Comparison of ENCODE assay signal across 1 cellular context in the genomic region with DNA sequence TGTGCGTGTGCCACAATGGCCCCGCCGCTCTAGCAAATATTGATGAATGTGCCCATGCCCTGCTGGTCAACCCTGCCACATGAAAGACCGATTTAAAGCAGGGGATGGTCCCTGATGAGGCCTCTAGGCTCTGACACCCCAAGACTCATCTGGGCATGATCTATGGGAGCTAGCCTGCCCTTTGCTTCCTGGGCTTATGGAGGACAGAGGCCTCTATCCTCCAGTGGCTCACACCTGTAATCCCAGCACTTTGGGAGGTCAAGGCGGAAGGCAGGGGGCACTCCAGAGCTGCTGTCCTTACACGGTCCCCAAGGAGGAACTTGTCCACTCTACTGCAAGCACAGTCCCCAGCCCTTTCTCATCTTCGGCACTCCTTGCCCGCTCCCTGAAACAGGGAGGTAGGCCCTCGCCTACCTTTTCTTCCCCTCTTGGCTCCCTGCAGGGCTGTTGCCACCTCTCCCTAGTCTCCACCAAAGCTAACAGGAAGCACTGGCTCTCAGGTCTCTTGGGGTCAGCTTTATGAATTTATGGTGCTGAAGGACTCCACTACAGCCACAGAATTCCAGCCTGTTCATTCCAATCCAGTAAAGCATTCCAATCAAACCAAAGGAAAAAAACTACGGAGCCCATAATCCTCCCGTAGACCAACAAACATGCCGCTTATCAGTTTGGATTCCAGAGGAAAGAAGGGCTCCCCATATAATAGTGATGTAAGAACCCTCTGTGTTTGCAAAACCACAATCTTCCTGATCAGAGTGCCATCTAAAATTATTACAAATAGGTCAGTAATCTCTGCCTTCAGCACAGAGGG.
TF ChIP-seq lines count a peak whose summit lies in the region.

No MANE protein-coding gene starts in this region.

TF ChIP-seq in HepG2, 621 proteins besides CTCF, POLR2A, EP300 and RAD21 (continued from another document and continues in another):
- TF ChIP-seq, protein P1, sequence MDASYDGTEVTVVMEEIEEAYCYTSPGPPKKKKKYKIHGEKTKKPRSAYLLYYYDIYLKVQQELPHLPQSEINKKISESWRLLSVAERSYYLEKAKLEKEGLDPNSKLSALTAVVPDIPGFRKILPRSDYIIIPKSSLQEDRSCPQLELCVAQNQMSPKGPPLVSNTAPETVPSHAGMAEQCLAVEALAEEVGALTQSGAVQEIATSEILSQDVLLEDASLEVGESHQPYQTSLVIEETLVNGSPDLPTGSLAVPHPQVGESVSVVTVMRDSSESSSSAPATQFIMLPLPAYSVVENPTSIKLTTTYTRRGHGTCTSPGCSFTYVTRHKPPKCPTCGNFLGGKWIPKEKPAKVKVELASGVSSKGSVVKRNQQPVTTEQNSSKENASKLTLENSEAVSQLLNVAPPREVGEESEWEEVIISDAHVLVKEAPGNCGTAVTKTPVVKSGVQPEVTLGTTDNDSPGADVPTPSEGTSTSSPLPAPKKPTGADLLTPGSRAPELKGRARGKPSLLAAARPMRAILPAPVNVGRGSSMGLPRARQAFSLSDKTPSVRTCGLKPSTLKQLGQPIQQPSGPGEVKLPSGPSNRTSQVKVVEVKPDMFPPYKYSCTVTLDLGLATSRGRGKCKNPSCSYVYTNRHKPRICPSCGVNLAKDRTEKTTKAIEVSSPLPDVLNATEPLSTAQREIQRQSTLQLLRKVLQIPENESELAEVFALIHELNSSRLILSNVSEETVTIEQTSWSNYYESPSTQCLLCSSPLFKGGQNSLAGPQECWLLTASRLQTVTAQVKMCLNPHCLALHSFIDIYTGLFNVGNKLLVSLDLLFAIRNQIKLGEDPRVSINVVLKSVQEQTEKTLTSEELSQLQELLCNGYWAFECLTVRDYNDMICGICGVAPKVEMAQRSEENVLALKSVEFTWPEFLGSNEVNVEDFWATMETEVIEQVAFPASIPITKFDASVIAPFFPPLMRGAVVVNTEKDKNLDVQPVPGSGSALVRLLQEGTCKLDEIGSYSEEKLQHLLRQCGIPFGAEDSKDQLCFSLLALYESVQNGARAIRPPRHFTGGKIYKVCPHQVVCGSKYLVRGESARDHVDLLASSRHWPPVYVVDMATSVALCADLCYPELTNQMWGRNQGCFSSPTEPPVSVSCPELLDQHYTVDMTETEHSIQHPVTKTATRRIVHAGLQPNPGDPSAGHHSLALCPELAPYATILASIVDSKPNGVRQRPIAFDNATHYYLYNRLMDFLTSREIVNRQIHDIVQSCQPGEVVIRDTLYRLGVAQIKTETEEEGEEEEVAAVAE (CRISPR knock-in tag; IDR thresholded peaks at IDR 0.05; ENCODE audit: borderline replicate concordance), result 0 out of 2 replicates have a peak, but pooled peaks have one; percentile 4
- peak; percentile 72 for TF ChIP-seq SALL1 (CRISPR knock-in tag; IDR thresholded peaks at IDR 0.05)
- TF ChIP-seq JDP2 (CRISPR knock-in tag; IDR thresholded peaks at IDR 0.05; ENCODE audit: borderline replicate concordance), result no peak
- TF ChIP-seq ZNF678 (CRISPR knock-in tag; IDR thresholded peaks at IDR 0.05), result no peak
- TF ChIP-seq, protein P2, sequence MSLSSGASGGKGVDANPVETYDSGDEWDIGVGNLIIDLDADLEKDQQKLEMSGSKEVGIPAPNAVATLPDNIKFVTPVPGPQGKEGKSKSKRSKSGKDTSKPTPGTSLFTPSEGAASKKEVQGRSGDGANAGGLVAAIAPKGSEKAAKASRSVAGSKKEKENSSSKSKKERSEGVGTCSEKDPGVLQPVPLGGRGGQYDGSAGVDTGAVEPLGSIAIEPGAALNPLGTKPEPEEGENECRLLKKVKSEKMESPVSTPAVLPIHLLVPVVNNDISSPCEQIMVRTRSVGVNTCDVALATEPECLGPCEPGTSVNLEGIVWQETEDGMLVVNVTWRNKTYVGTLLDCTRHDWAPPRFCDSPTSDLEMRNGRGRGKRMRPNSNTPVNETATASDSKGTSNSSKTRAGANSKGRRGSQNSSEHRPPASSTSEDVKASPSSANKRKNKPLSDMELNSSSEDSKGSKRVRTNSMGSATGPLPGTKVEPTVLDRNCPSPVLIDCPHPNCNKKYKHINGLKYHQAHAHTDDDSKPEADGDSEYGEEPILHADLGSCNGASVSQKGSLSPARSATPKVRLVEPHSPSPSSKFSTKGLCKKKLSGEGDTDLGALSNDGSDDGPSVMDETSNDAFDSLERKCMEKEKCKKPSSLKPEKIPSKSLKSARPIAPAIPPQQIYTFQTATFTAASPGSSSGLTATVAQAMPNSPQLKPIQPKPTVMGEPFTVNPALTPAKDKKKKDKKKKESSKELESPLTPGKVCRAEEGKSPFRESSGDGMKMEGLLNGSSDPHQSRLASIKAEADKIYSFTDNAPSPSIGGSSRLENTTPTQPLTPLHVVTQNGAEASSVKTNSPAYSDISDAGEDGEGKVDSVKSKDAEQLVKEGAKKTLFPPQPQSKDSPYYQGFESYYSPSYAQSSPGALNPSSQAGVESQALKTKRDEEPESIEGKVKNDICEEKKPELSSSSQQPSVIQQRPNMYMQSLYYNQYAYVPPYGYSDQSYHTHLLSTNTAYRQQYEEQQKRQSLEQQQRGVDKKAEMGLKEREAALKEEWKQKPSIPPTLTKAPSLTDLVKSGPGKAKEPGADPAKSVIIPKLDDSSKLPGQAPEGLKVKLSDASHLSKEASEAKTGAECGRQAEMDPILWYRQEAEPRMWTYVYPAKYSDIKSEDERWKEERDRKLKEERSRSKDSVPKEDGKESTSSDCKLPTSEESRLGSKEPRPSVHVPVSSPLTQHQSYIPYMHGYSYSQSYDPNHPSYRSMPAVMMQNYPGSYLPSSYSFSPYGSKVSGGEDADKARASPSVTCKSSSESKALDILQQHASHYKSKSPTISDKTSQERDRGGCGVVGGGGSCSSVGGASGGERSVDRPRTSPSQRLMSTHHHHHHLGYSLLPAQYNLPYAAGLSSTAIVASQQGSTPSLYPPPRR (CRISPR knock-in tag; IDR thresholded peaks at IDR 0.05; ENCODE audit: borderline replicate concordance), result peak; percentile 26; the same call in 1 of the 2 replicates
- peak; percentile 50; the same call in 1 of the 2 replicates for TF ChIP-seq ZNF780A (CRISPR knock-in tag; IDR thresholded peaks at IDR 0.05)
- TF ChIP-seq ARNT2 (CRISPR knock-in tag; IDR thresholded peaks at IDR 0.05; ENCODE audit: low read depth), result no peak
- TF ChIP-seq STAT5B (CRISPR knock-in tag; IDR thresholded peaks at IDR 0.05), result 0 out of 2 replicates have a peak, but pooled peaks have one; percentile 2
- TF ChIP-seq, protein P3, sequence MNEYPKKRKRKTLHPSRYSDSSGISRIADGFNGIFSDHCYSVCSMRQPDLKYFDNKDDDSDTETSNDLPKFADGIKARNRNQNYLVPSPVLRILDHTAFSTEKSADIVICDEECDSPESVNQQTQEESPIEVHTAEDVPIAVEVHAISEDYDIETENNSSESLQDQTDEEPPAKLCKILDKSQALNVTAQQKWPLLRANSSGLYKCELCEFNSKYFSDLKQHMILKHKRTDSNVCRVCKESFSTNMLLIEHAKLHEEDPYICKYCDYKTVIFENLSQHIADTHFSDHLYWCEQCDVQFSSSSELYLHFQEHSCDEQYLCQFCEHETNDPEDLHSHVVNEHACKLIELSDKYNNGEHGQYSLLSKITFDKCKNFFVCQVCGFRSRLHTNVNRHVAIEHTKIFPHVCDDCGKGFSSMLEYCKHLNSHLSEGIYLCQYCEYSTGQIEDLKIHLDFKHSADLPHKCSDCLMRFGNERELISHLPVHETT (CRISPR knock-in tag; conservative IDR thresholded peaks at IDR 0.05), result no peak
- TF ChIP-seq SRY (CRISPR knock-in tag; IDR thresholded peaks at IDR 0.05), result peak; percentile 45; the same call in 1 of the 2 replicates
- TF ChIP-seq, protein P4, sequence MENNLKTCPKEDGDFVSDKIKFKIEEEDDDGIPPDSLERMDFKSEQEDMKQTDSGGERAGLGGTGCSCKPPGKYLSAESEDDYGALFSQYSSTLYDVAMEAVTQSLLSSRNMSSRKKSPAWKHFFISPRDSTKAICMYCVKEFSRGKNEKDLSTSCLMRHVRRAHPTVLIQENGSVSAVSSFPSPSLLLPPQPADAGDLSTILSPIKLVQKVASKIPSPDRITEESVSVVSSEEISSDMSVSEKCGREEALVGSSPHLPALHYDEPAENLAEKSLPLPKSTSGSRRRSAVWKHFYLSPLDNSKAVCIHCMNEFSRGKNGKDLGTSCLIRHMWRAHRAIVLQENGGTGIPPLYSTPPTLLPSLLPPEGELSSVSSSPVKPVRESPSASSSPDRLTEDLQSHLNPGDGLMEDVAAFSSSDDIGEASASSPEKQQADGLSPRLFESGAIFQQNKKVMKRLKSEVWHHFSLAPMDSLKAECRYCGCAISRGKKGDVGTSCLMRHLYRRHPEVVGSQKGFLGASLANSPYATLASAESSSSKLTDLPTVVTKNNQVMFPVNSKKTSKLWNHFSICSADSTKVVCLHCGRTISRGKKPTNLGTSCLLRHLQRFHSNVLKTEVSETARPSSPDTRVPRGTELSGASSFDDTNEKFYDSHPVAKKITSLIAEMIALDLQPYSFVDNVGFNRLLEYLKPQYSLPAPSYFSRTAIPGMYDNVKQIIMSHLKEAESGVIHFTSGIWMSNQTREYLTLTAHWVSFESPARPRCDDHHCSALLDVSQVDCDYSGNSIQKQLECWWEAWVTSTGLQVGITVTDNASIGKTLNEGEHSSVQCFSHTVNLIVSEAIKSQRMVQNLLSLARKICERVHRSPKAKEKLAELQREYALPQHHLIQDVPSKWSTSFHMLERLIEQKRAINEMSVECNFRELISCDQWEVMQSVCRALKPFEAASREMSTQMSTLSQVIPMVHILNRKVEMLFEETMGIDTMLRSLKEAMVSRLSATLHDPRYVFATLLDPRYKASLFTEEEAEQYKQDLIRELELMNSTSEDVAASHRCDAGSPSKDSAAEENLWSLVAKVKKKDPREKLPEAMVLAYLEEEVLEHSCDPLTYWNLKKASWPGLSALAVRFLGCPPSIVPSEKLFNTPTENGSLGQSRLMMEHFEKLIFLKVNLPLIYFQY (CRISPR knock-in tag; IDR thresholded peaks at IDR 0.05; ENCODE audit: borderline replicate concordance), result no peak
- TF ChIP-seq, protein P5, sequence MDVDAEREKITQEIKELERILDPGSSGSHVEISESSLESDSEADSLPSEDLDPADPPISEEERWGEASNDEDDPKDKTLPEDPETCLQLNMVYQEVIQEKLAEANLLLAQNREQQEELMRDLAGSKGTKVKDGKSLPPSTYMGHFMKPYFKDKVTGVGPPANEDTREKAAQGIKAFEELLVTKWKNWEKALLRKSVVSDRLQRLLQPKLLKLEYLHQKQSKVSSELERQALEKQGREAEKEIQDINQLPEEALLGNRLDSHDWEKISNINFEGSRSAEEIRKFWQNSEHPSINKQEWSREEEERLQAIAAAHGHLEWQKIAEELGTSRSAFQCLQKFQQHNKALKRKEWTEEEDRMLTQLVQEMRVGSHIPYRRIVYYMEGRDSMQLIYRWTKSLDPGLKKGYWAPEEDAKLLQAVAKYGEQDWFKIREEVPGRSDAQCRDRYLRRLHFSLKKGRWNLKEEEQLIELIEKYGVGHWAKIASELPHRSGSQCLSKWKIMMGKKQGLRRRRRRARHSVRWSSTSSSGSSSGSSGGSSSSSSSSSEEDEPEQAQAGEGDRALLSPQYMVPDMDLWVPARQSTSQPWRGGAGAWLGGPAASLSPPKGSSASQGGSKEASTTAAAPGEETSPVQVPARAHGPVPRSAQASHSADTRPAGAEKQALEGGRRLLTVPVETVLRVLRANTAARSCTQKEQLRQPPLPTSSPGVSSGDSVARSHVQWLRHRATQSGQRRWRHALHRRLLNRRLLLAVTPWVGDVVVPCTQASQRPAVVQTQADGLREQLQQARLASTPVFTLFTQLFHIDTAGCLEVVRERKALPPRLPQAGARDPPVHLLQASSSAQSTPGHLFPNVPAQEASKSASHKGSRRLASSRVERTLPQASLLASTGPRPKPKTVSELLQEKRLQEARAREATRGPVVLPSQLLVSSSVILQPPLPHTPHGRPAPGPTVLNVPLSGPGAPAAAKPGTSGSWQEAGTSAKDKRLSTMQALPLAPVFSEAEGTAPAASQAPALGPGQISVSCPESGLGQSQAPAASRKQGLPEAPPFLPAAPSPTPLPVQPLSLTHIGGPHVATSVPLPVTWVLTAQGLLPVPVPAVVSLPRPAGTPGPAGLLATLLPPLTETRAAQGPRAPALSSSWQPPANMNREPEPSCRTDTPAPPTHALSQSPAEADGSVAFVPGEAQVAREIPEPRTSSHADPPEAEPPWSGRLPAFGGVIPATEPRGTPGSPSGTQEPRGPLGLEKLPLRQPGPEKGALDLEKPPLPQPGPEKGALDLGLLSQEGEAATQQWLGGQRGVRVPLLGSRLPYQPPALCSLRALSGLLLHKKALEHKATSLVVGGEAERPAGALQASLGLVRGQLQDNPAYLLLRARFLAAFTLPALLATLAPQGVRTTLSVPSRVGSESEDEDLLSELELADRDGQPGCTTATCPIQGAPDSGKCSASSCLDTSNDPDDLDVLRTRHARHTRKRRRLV (CRISPR knock-in tag; IDR thresholded peaks at IDR 0.05), result no peak
- TF ChIP-seq SP140L (CRISPR knock-in tag; IDR thresholded peaks at IDR 0.05; ENCODE audit: borderline replicate concordance), result no peak
- no peak for TF ChIP-seq ZNF577 (CRISPR knock-in tag; IDR thresholded peaks at IDR 0.05; ENCODE audit: borderline replicate concordance, low read depth)
- TF ChIP-seq ZNF749 (CRISPR knock-in tag; IDR thresholded peaks at IDR 0.05; ENCODE audit: borderline replicate concordance), result no peak
- peak; percentile 96 for TF ChIP-seq ZNF891 (CRISPR knock-in tag; IDR thresholded peaks at IDR 0.05)
- 0 out of 2 replicates have a peak, but pooled peaks have one; percentile 49 for TF ChIP-seq TRIM24 (CRISPR knock-in tag; IDR thresholded peaks at IDR 0.05)
- TF ChIP-seq, protein P6, sequence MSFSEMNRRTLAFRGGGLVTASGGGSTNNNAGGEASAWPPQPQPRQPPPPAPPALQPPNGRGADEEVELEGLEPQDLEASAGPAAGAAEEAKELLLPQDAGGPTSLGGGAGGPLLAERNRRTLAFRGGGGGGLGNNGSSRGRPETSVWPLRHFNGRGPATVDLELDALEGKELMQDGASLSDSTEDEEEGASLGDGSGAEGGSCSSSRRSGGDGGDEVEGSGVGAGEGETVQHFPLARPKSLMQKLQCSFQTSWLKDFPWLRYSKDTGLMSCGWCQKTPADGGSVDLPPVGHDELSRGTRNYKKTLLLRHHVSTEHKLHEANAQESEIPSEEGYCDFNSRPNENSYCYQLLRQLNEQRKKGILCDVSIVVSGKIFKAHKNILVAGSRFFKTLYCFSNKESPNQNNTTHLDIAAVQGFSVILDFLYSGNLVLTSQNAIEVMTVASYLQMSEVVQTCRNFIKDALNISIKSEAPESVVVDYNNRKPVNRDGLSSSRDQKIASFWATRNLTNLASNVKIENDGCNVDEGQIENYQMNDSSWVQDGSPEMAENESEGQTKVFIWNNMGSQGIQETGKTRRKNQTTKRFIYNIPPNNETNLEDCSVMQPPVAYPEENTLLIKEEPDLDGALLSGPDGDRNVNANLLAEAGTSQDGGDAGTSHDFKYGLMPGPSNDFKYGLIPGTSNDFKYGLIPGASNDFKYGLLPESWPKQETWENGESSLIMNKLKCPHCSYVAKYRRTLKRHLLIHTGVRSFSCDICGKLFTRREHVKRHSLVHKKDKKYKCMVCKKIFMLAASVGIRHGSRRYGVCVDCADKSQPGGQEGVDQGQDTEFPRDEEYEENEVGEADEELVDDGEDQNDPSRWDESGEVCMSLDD (CRISPR knock-in tag; IDR thresholded peaks at IDR 0.05; ENCODE audit: borderline replicate concordance), result peak; percentile 80
- no peak for TF ChIP-seq ZBTB7A (CRISPR knock-in tag; IDR thresholded peaks at IDR 0.05)
- peak; percentile 58; the same call in 1 of the 2 replicates for TF ChIP-seq BRCA1 (CRISPR knock-in tag; IDR thresholded peaks at IDR 0.05)
- TF ChIP-seq GTF3A (CRISPR knock-in tag; conservative IDR thresholded peaks at IDR 0.05), result no peak
- TF ChIP-seq MZF1 (CRISPR knock-in tag; IDR thresholded peaks at IDR 0.05; ENCODE audit: borderline replicate concordance), result no peak
- TF ChIP-seq, protein P7, sequence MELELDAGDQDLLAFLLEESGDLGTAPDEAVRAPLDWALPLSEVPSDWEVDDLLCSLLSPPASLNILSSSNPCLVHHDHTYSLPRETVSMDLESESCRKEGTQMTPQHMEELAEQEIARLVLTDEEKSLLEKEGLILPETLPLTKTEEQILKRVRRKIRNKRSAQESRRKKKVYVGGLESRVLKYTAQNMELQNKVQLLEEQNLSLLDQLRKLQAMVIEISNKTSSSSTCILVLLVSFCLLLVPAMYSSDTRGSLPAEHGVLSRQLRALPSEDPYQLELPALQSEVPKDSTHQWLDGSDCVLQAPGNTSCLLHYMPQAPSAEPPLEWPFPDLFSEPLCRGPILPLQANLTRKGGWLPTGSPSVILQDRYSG (CRISPR knock-in tag; IDR thresholded peaks at IDR 0.05), result no peak
